29 cellular contexts compared by ENCODE assay signal in the genomic region with DNA sequence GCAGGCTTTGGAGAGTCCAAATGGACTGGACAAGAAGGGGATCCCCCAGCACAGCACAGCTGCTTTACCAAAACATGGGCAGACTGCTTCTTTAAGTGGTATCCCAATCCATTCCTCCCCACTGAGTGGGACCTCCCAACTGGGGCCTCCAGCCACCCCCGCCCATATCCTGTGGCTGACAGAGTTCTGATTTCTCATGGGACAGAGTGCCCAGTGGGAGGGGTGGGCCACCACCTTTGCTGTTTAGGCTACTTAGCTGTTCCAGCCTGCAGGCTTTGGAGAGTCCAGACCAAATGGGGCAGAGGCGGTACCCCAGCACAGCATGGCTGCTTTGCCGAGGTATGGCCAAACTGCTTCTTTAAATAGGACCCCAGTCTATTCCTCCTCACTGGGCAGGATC. TPM values are rescaled to one million over a fixed set of nuclear protein-coding genes. Genes with fewer than 3 reads are reported as not detected.
DNase-seq lines count a peak whose midpoint lies in the region; ATAC-seq, FAIRE-seq and TF ChIP-seq lines count a peak whose summit lies in the region.
"Had no signal": no experiment of that assay in that cellular context is flagged by ENCODE, and none has a peak within 500 bp of the region (broad histone marks: within the 10 kb centered on the region; RNA-seq: fewer than 3 reads in every experiment).

No MANE protein-coding gene starts in this region.

- no peak overlapping the region for H3K27ac Mint-ChIP-seq in stimulated activated memory B cell treated with anti-CD40 and anti-IgM and Interleukin-4, amounts not matched to agents 10 μg/mL and 1 μg/mL and 100 μg/mL, for 72 hours
- H3K27ac Mint-ChIP-seq: CD4-positive, alpha-beta memory T cell; CD4-positive, CD25-positive, alpha-beta regulatory T cell; CD8-positive, alpha-beta memory T cell had no signal

- H3K18ac ChIP-seq in neuronal stem cell (ENCODE audit: low read length): peak overlapping the region; percentile 27

- FAIRE-seq in kidney (lab: Jason Lieb, UNC): no peak
- FAIRE-seq: A204.1, GM12891, GM19239 had no signal

- H4K91ac ChIP-seq in neuronal stem cell (ENCODE audit: low read depth, low read length, poor library complexity): no peak overlapping the region

- TF ChIP-seq CTCF in kidney (IDR thresholded peaks at IDR 0.05; ENCODE audit: borderline replicate concordance, extremely low read depth, insufficient read depth): no peak
- no peak for TF ChIP-seq CTCF in prostate gland (IDR thresholded peaks at IDR 0.05)

- no peak overlapping the region for H3K9ac ChIP-seq in kidney (ENCODE audit: low read length in 2 of 2)
- H3K9ac ChIP-seq in neuronal stem cell (ENCODE audit: low read depth, low read length, poor library complexity): no peak overlapping the region
- H3K9ac ChIP-seq: BLaER1 had no signal

- H2BK120ac ChIP-seq in neuronal stem cell (ENCODE audit: low read depth, low read length): no peak overlapping the region

- peak overlapping the region; percentile 41 for H2BK12ac ChIP-seq in neuronal stem cell (ENCODE audit: low read length)

- no peak overlapping the region for H2AK5ac ChIP-seq in neuronal stem cell (ENCODE audit: low read depth, low read length)

- no peaks in the 10 kb centered on the region for H3K36me3 ChIP-seq in kidney (ENCODE audit: control insufficient read depth in 1 of 2, insufficient read depth in 2 of 2, low read length in 2 of 2)
- H3K36me3 ChIP-seq in neuronal stem cell (replicated peaks in 1 of 2; ENCODE audit: control insufficient read depth in 2 of 2, insufficient read depth in 2 of 2, low read length in 2 of 2): no peaks in the 10 kb centered on the region
- H3K36me3 ChIP-seq in prostate gland: no peaks in the 10 kb centered on the region
- H3K36me3 ChIP-seq: BE2C, BLaER1 had no signal

- H3K4me3 ChIP-seq in kidney (ENCODE audit: low read length in 2 of 2): no peak overlapping the region
- H3K4me3 ChIP-seq in neuronal stem cell (ENCODE audit: low read length in 2 of 2): no peak overlapping the region
- no peak overlapping the region for H3K4me3 ChIP-seq in prostate gland
- H3K4me3 ChIP-seq: BLaER1 had no signal

- H3K4me1 Mint-ChIP-seq in stimulated activated memory B cell treated with anti-CD40 and anti-IgM and Interleukin-4, amounts not matched to agents 10 μg/mL and 1 μg/mL and 100 μg/mL, for 72 hours: no peaks in the 10 kb centered on the region
- H3K4me1 Mint-ChIP-seq: CD14-positive monocyte; CD4-positive, alpha-beta memory T cell; CD4-positive, CD25-positive, alpha-beta regulatory T cell; CD8-positive, alpha-beta memory T cell had no signal

- no peak for TF ChIP-seq POLR2A in prostate gland (IDR thresholded peaks at IDR 0.05)

- H3K36me3 Mint-ChIP-seq in stimulated activated memory B cell treated with anti-CD40 and anti-IgM and Interleukin-4, amounts not matched to agents 10 μg/mL and 1 μg/mL and 100 μg/mL, for 72 hours: no peaks in the 10 kb centered on the region
- H3K36me3 Mint-ChIP-seq: CD14-positive monocyte; CD4-positive, alpha-beta memory T cell; CD4-positive, CD25-positive, alpha-beta regulatory T cell; CD8-positive, alpha-beta memory T cell had no signal

- H3K14ac ChIP-seq in neuronal stem cell (ENCODE audit: low read length): no peak overlapping the region

- H3K4me1 ChIP-seq in kidney (ENCODE audit: control insufficient read depth in 1 of 2, insufficient read depth in 1 of 2, low read depth in 1 of 2, low read length in 2 of 2): no peaks in the 10 kb centered on the region
- H3K4me1 ChIP-seq in neuronal stem cell (ENCODE audit: control insufficient read depth in 2 of 2, insufficient read depth in 1 of 2, low read depth in 1 of 2, low read length in 2 of 2): no peaks in the 10 kb centered on the region
- no peaks in the 10 kb centered on the region for H3K4me1 ChIP-seq in prostate gland (replicated peaks)
- H3K4me1 ChIP-seq: BE2C, BLaER1 had no signal

- H3K27me3 Mint-ChIP-seq in stimulated activated memory B cell treated with anti-CD40 and anti-IgM and Interleukin-4, amounts not matched to agents 10 μg/mL and 1 μg/mL and 100 μg/mL, for 72 hours: peaks cover 23% of the 10 kb centered on the region
- H3K27me3 Mint-ChIP-seq: CD4-positive, CD25-positive, alpha-beta regulatory T cell had no signal

- no peak overlapping the region for H3K4me3 Mint-ChIP-seq in stimulated activated memory B cell treated with anti-CD40 and anti-IgM and Interleukin-4, amounts not matched to agents 10 μg/mL and 1 μg/mL and 100 μg/mL, for 72 hours
- H3K4me3 Mint-ChIP-seq: CD14-positive monocyte; CD4-positive, alpha-beta memory T cell; CD4-positive, CD25-positive, alpha-beta regulatory T cell; CD8-positive, alpha-beta memory T cell had no signal

- peak; percentile 41 for ATAC-seq in stimulated activated memory B cell treated with anti-CD40 and anti-IgM and Interleukin-4, amounts not matched to agents 10 μg/mL and 1 μg/mL and 100 μg/mL, for 72 hours

- no peak overlapping the region for H2AFZ ChIP-seq in neuronal stem cell (ENCODE audit: low read length)

- peaks cover 0 to 7% of the 10 kb centered on the region in 2 donors for H3K9me3 ChIP-seq in kidney (ENCODE audit: control insufficient read depth in 1 of 2, low read length in 2 of 2)
- H3K9me3 ChIP-seq in neuronal stem cell (replicated peaks in 1 of 2; ENCODE audit: control insufficient read depth in 2 of 2, insufficient read depth in 1 of 2, low read depth in 1 of 2, low read length in 2 of 2): peaks cover 0 to 5% of the 10 kb centered on the region in 2 donors
- H3K9me3 ChIP-seq in prostate gland: no peaks in the 10 kb centered on the region

- peak; percentile 54 for DNase-seq in kidney
- DNase-seq in neuronal stem cell (ENCODE audit: low spot score): no peak
- DNase-seq in germinal center (ENCODE audit: low spot score): no peak
- DNase-seq in prostate gland (ENCODE audit: low spot score): no peak
- DNase-seq: 8988T; ACHN; BE2C; C1 segment of cervical spinal cord; CD4-positive, alpha-beta memory T cell; CD4-positive, CD25-positive, alpha-beta regulatory T cell; CD8-positive, alpha-beta memory T cell; COR-L47; DMS 273 treated with DMSO at 0.1 percent for 48 hours; DMS153; DMS53; DMS79; DND-41; EL; GDM1 had no signal

- no peaks in the 10 kb centered on the region for H3K79me1 ChIP-seq in neuronal stem cell (ENCODE audit: low read depth, low read length)

- H3K9me3 Mint-ChIP-seq in stimulated activated memory B cell treated with anti-CD40 and anti-IgM and Interleukin-4, amounts not matched to agents 10 μg/mL and 1 μg/mL and 100 μg/mL, for 72 hours: peaks cover 6% of the 10 kb centered on the region

- H2BK15ac ChIP-seq in neuronal stem cell (ENCODE audit: low read length): no peak overlapping the region

- no peak overlapping the region for H3K4me2 ChIP-seq in neuronal stem cell (ENCODE audit: insufficient read depth, low read length, poor library complexity, severe bottlenecking)
- H3K4me2 ChIP-seq: BLaER1 had no signal

- H2BK5ac ChIP-seq in neuronal stem cell (ENCODE audit: low read length): no peak overlapping the region

- H3K27ac ChIP-seq in kidney (ENCODE audit: low read depth in 2 of 2, low read length in 2 of 2) (no peak overlapping the region), neuronal stem cell (replicated peaks; ENCODE audit: low read length) (no peak overlapping the region), prostate gland (no peak overlapping the region)
- H3K27ac ChIP-seq: BLaER1 had no signal

- H4K8ac ChIP-seq in neuronal stem cell (ENCODE audit: low read depth, low read length): no peak overlapping the region

- WGBS in neuronal stem cell (ENCODE audit: extremely low coverage in 2 of 2, insufficient read length in 2 of 2, insufficient replicate concordance in 1 of 2), 2 donors: no CpG with 5 or more reads among the region's 3 CpGs
- 93% methylated on average over 3 of the region's 3 CpGs for WGBS in prostate gland

- intact Hi-C loops in kidney (cut with DNase I): no loop called here
- intact Hi-C loops in prostate gland (cut with DNase I): no loop called here

- no peaks in the 10 kb centered on the region for H3K27me3 ChIP-seq in neuronal stem cell (ENCODE audit: control insufficient read depth in 3 of 3, insufficient read depth in 3 of 3, low read depth in 1 of 3, low read length in 3 of 3)
- no peaks in the 10 kb centered on the region for H3K27me3 ChIP-seq in prostate gland (replicated peaks; ENCODE audit: insufficient read depth)
- H3K27me3 ChIP-seq: BE2C, BLaER1 had no signal

- no peak overlapping the region for H3K23ac ChIP-seq in neuronal stem cell (ENCODE audit: low read depth, low read length, poor library complexity)

- H3K4ac ChIP-seq in neuronal stem cell (ENCODE audit: low read length): no peak overlapping the region

RNA-seq across cellular contexts. Expression of a gene that starts 26.9 kb away (rescaled TPM):
- 0.57 TPM for total RNA-seq in kidney
- 0.88 TPM for polyA plus RNA-seq in kidney (ENCODE audit: insufficient read depth, low read depth, low replicate concordance)
- polyA plus RNA-seq in neuronal stem cell (2013, experiment 1 of 2): 0.98 TPM
- polyA plus RNA-seq in neuronal stem cell (2013, experiment 2 of 2): 0.90 TPM
- total RNA-seq in prostate gland: 1 to 10 TPM; 1.2 to 3.2 TPM
- total RNA-seq: A673; CD4-positive, alpha-beta memory T cell; CD4-positive, CD25-positive, alpha-beta regulatory T cell; CD8-positive, alpha-beta memory T cell; Daoy; G401 had no signal
- polyA plus RNA-seq: AG04450; CD14-positive monocyte; CD4-positive, alpha-beta memory T cell; CD4-positive, CD25-positive, alpha-beta regulatory T cell; CD8-positive, alpha-beta memory T cell had no signal
